1 cellular context compared by ENCODE assay signal in the genomic region with DNA sequence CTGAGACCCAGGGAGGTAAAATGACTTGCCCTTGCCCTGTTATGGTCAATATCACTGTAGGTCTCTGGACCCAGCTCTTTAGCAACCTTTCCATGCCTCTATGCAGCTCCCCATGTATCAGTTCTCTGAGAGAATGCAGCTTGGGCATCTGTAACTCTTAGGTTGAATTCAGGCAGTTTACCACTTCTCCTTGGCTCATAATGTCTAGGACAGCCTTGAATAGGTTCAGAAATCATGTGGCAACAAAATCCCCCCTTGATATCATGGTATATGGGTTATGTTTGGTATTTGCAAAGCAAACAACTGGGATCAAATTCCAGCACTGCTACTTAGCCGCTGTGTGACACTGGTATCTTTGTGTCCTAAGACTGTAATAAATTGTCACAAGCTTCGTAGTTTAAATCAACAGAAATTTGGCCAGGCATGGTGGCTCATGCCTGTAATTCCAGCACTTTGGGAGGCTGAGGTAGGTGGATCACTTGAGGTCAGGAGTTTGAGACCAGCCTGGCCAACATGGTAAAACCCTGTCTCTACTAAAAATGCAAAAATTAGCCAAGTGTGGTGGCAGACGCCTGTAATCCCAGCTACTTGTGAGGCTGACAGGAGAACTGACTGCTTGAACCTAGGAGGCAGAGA.
TF ChIP-seq lines count a peak whose summit lies in the region.

No MANE protein-coding gene starts in this region.

TF ChIP-seq in H1, 55 proteins besides CTCF, POLR2A, EP300 and RAD21:
- TF ChIP-seq CHD7 (IDR thresholded peaks at IDR 0.05; ENCODE audit: insufficient replicate concordance, low read length) = no peak
- TF ChIP-seq TCF12 (IDR thresholded peaks at IDR 0.05; ENCODE audit: low read depth, low read length) = no peak
- no peak for TF ChIP-seq JUN (IDR thresholded peaks at IDR 0.05; ENCODE audit: low read depth, low read length)
- no peak for TF ChIP-seq CHD1 (IDR thresholded peaks at IDR 0.05; ENCODE audit: low read depth, low read length)
- no peak for TF ChIP-seq SIRT6 (IDR thresholded peaks at IDR 0.05; ENCODE audit: low read length)
- no peak for TF ChIP-seq EGR1 (IDR thresholded peaks at IDR 0.05; ENCODE audit: borderline replicate concordance, low read depth, low read length)
- no peak for TF ChIP-seq SUZ12 (IDR thresholded peaks at IDR 0.05; ENCODE audit: low read length)
- no peak for TF ChIP-seq HDAC2 (IDR thresholded peaks at IDR 0.05; ENCODE audit: borderline replicate concordance in 1 of 2, low read depth in 2 of 2, low read length in 2 of 2)
- no peak for TF ChIP-seq SRF (IDR thresholded peaks at IDR 0.05; ENCODE audit: low read depth, low read length)
- TF ChIP-seq TBP (IDR thresholded peaks at IDR 0.05; ENCODE audit: low read depth, low read length) = no peak
- no peak for TF ChIP-seq CBX5 (IDR thresholded peaks at IDR 0.05; ENCODE audit: low read depth, low read length)
- TF ChIP-seq CEBPB (IDR thresholded peaks at IDR 0.05; ENCODE audit: low read depth, low read length) = no peak
- TF ChIP-seq CREB1 (IDR thresholded peaks at IDR 0.05) = no peak
- TF ChIP-seq ZNF274 (IDR thresholded peaks at IDR 0.05; ENCODE audit: borderline replicate concordance, extremely low read depth, low read length) = no peak
- no peak for TF ChIP-seq RFX5 (IDR thresholded peaks at IDR 0.05; ENCODE audit: borderline replicate concordance, low read depth, low read length)
- no peak for TF ChIP-seq SIN3A (conservative IDR thresholded peaks at IDR 0.05 in 1 of 2, IDR thresholded peaks at IDR 0.05 in 1 of 2; ENCODE audit: low read depth in 1 of 2, low read length in 2 of 2)
- TF ChIP-seq SIX5 (IDR thresholded peaks at IDR 0.05; ENCODE audit: low read depth, low read length) = no peak
